ENCODE assay signal across 1 cellular context in the genomic region with DNA sequence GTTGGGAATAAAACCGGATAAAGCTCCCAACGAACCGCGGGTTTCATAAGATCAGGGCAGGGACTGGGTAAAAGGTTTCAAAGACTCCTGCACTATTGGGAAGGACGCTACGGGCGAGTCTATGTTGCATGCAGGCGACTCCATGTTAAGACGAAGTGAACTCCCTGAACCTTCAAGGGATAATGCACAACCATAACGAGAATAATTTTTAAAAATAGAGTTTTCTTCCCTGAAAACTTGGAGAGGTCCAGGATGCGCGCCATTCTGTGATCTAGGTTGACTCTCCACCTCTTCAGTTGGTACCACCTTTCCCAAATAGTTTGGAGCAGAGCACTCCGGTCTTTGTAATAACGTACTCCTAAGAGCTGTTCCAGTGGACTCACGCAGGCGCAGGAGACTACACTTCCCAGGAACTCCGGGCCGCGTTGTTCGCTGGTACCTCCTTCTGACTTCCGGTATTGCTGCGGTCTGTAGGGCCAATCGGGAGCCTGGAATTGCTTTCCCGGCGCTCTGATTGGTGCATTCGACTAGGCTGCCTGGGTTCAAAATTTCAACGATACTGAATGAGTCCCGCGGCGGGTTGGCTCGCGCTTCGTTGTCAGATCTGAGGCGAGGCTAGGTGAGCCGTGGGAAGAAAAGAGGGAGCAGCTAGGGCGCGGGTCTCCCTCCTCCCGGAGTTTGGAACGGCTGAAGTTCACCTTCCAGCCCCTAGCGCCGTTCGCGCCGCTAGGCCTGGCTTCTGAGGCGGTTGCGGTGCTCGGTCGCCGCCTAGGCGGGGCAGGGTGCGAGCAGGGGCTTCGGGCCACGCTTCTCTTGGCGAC.
TF ChIP-seq lines count a peak whose summit lies in the region.

A gene with protein sequence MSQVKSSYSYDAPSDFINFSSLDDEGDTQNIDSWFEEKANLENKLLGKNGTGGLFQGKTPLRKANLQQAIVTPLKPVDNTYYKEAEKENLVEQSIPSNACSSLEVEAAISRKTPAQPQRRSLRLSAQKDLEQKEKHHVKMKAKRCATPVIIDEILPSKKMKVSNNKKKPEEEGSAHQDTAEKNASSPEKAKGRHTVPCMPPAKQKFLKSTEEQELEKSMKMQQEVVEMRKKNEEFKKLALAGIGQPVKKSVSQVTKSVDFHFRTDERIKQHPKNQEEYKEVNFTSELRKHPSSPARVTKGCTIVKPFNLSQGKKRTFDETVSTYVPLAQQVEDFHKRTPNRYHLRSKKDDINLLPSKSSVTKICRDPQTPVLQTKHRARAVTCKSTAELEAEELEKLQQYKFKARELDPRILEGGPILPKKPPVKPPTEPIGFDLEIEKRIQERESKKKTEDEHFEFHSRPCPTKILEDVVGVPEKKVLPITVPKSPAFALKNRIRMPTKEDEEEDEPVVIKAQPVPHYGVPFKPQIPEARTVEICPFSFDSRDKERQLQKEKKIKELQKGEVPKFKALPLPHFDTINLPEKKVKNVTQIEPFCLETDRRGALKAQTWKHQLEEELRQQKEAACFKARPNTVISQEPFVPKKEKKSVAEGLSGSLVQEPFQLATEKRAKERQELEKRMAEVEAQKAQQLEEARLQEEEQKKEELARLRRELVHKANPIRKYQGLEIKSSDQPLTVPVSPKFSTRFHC (plus strand): TSS at position 562 of the 821 bp plus-strand sequence. CDS start 18,187 bp downstream, outside the sequence.

TF ChIP-seq in HEK293, 187 proteins besides CTCF, POLR2A, EP300 and RAD21 (continued from another document and continues in another):
- TF ChIP-seq, protein P1, sequence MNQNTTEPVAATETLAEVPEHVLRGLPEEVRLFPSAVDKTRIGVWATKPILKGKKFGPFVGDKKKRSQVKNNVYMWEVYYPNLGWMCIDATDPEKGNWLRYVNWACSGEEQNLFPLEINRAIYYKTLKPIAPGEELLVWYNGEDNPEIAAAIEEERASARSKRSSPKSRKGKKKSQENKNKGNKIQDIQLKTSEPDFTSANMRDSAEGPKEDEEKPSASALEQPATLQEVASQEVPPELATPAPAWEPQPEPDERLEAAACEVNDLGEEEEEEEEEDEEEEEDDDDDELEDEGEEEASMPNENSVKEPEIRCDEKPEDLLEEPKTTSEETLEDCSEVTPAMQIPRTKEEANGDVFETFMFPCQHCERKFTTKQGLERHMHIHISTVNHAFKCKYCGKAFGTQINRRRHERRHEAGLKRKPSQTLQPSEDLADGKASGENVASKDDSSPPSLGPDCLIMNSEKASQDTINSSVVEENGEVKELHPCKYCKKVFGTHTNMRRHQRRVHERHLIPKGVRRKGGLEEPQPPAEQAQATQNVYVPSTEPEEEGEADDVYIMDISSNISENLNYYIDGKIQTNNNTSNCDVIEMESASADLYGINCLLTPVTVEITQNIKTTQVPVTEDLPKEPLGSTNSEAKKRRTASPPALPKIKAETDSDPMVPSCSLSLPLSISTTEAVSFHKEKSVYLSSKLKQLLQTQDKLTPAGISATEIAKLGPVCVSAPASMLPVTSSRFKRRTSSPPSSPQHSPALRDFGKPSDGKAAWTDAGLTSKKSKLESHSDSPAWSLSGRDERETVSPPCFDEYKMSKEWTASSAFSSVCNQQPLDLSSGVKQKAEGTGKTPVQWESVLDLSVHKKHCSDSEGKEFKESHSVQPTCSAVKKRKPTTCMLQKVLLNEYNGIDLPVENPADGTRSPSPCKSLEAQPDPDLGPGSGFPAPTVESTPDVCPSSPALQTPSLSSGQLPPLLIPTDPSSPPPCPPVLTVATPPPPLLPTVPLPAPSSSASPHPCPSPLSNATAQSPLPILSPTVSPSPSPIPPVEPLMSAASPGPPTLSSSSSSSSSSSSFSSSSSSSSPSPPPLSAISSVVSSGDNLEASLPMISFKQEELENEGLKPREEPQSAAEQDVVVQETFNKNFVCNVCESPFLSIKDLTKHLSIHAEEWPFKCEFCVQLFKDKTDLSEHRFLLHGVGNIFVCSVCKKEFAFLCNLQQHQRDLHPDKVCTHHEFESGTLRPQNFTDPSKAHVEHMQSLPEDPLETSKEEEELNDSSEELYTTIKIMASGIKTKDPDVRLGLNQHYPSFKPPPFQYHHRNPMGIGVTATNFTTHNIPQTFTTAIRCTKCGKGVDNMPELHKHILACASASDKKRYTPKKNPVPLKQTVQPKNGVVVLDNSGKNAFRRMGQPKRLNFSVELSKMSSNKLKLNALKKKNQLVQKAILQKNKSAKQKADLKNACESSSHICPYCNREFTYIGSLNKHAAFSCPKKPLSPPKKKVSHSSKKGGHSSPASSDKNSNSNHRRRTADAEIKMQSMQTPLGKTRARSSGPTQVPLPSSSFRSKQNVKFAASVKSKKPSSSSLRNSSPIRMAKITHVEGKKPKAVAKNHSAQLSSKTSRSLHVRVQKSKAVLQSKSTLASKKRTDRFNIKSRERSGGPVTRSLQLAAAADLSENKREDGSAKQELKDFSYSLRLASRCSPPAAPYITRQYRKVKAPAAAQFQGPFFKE (tag by site-specific recombination; IDR thresholded peaks at IDR 0.05; ENCODE audit: borderline replicate concordance) = no peak
- TF ChIP-seq, protein P2, sequence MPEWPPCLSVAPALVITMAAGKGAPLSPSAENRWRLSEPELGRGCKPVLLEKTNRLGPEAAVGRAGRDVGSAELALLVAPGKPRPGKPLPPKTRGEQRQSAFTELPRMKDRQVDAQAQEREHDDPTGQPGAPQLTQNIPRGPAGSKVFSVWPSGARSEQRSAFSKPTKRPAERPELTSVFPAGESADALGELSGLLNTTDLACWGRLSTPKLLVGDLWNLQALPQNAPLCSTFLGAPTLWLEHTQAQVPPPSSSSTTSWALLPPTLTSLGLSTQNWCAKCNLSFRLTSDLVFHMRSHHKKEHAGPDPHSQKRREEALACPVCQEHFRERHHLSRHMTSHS (tag by site-specific recombination; IDR thresholded peaks at IDR 0.05) = no peak
- TF ChIP-seq ZNF677 (tag by site-specific recombination; IDR thresholded peaks at IDR 0.05) (no peak), ZNF621 (tag by site-specific recombination; IDR thresholded peaks at IDR 0.05) (no peak), SCRT1 (tag by site-specific recombination; IDR thresholded peaks at IDR 0.05; ENCODE audit: borderline replicate concordance) (no peak), ZNF830 (tag by site-specific recombination; IDR thresholded peaks at IDR 0.05; ENCODE audit: low read depth) (no peak), ZNF2 (tag by site-specific recombination; IDR thresholded peaks at IDR 0.05) (peak; percentile 57; the same call in 1 of the 2 replicates), ZNF133 (tag by site-specific recombination; IDR thresholded peaks at IDR 0.05) (no peak), ZFP69B (tag by site-specific recombination; IDR thresholded peaks at IDR 0.05) (no peak), ZNF544 (tag by site-specific recombination; IDR thresholded peaks at IDR 0.05) (no peak), ZBTB20 (tag by site-specific recombination; IDR thresholded peaks at IDR 0.05) (peak; percentile 44), ZNF560 (tag by site-specific recombination; IDR thresholded peaks at IDR 0.05; ENCODE audit: borderline replicate concordance) (no peak), ZNF157 (tag by site-specific recombination; IDR thresholded peaks at IDR 0.05) (no peak), ZNF239 (tag by site-specific recombination; IDR thresholded peaks at IDR 0.05) (no peak), ZNF791 (tag by site-specific recombination; IDR thresholded peaks at IDR 0.05) (no peak), ZNF184 (tag by site-specific recombination; IDR thresholded peaks at IDR 0.05) (no peak), ZNF610 (tag by site-specific recombination; IDR thresholded peaks at IDR 0.05; ENCODE audit: borderline replicate concordance) (no peak), ZNF138 (tag by site-specific recombination; IDR thresholded peaks at IDR 0.05; ENCODE audit: borderline replicate concordance) (no peak), KLF9 (tag by site-specific recombination; IDR thresholded peaks at IDR 0.05; ENCODE audit: low read depth) (no peak), SALL2 (tag by site-specific recombination; IDR thresholded peaks at IDR 0.05; ENCODE audit: borderline replicate concordance) (no peak), WT1 (tag by site-specific recombination; IDR thresholded peaks at IDR 0.05) (no peak)
- TF ChIP-seq, protein P3, sequence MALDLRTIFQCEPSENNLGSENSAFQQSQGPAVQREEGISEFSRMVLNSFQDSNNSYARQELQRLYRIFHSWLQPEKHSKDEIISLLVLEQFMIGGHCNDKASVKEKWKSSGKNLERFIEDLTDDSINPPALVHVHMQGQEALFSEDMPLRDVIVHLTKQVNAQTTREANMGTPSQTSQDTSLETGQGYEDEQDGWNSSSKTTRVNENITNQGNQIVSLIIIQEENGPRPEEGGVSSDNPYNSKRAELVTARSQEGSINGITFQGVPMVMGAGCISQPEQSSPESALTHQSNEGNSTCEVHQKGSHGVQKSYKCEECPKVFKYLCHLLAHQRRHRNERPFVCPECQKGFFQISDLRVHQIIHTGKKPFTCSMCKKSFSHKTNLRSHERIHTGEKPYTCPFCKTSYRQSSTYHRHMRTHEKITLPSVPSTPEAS (tag by site-specific recombination; IDR thresholded peaks at IDR 0.05) = no peak
- TF ChIP-seq, protein P4, sequence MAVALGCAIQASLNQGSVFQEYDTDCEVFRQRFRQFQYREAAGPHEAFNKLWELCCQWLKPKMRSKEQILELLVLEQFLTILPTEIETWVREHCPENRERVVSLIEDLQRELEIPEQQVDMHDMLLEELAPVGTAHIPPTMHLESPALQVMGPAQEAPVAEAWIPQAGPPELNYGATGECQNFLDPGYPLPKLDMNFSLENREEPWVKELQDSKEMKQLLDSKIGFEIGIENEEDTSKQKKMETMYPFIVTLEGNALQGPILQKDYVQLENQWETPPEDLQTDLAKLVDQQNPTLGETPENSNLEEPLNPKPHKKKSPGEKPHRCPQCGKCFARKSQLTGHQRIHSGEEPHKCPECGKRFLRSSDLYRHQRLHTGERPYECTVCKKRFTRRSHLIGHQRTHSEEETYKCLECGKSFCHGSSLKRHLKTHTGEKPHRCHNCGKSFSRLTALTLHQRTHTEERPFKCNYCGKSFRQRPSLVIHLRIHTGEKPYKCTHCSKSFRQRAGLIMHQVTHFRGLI (tag by site-specific recombination; IDR thresholded peaks at IDR 0.05) = no peak
- TF ChIP-seq, protein P5, sequence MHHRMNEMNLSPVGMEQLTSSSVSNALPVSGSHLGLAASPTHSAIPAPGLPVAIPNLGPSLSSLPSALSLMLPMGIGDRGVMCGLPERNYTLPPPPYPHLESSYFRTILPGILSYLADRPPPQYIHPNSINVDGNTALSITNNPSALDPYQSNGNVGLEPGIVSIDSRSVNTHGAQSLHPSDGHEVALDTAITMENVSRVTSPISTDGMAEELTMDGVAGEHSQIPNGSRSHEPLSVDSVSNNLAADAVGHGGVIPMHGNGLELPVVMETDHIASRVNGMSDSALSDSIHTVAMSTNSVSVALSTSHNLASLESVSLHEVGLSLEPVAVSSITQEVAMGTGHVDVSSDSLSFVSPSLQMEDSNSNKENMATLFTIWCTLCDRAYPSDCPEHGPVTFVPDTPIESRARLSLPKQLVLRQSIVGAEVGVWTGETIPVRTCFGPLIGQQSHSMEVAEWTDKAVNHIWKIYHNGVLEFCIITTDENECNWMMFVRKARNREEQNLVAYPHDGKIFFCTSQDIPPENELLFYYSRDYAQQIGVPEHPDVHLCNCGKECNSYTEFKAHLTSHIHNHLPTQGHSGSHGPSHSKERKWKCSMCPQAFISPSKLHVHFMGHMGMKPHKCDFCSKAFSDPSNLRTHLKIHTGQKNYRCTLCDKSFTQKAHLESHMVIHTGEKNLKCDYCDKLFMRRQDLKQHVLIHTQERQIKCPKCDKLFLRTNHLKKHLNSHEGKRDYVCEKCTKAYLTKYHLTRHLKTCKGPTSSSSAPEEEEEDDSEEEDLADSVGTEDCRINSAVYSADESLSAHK (tag by site-specific recombination; IDR thresholded peaks at IDR 0.05) = no peak
- TF ChIP-seq, protein P6, sequence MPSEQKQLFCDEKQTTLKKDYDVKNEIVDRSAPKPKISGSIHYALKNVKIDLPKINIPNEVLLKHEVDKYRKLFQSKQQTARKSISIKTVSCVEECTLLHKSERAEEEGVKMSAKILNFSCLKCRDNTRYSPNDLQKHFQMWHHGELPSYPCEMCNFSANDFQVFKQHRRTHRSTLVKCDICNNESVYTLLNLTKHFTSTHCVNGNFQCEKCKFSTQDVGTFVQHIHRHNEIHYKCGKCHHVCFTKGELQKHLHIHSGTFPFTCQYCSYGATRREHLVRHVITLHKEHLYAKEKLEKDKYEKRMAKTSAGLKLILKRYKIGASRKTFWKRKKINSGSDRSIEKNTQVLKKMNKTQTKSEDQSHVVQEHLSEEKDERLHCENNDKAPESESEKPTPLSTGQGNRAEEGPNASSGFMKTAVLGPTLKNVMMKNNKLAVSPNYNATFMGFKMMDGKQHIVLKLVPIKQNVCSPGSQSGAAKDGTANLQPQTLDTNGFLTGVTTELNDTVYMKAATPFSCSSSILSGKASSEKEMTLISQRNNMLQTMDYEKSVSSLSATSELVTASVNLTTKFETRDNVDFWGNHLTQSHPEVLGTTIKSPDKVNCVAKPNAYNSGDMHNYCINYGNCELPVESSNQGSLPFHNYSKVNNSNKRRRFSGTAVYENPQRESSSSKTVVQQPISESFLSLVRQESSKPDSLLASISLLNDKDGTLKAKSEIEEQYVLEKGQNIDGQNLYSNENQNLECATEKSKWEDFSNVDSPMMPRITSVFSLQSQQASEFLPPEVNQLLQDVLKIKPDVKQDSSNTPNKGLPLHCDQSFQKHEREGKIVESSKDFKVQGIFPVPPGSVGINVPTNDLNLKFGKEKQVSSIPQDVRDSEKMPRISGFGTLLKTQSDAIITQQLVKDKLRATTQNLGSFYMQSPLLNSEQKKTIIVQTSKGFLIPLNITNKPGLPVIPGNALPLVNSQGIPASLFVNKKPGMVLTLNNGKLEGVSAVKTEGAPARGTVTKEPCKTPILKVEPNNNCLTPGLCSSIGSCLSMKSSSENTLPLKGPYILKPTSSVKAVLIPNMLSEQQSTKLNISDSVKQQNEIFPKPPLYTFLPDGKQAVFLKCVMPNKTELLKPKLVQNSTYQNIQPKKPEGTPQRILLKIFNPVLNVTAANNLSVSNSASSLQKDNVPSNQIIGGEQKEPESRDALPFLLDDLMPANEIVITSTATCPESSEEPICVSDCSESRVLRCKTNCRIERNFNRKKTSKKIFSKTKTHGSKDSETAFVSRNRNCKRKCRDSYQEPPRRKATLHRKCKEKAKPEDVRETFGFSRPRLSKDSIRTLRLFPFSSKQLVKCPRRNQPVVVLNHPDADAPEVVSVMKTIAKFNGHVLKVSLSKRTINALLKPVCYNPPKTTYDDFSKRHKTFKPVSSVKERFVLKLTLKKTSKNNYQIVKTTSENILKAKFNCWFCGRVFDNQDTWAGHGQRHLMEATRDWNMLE (tag by site-specific recombination; conservative IDR thresholded peaks at IDR 0.05; ENCODE audit: low read depth) = 0 out of 2 replicates have a peak, but pooled peaks have one; percentile 27
- TF ChIP-seq, protein P7, sequence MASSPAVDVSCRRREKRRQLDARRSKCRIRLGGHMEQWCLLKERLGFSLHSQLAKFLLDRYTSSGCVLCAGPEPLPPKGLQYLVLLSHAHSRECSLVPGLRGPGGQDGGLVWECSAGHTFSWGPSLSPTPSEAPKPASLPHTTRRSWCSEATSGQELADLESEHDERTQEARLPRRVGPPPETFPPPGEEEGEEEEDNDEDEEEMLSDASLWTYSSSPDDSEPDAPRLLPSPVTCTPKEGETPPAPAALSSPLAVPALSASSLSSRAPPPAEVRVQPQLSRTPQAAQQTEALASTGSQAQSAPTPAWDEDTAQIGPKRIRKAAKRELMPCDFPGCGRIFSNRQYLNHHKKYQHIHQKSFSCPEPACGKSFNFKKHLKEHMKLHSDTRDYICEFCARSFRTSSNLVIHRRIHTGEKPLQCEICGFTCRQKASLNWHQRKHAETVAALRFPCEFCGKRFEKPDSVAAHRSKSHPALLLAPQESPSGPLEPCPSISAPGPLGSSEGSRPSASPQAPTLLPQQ (tag by site-specific recombination; IDR thresholded peaks at IDR 0.05) = peak; percentile 52; the same call in 1 of the 2 replicates
